ENCODE assay signal across 11 cellular contexts in genomic region chr17:81329927-81330883, GRCh38. TPM values are rescaled to one million over a fixed set of nuclear protein-coding genes. Genes with fewer than 3 reads are reported as not detected.
DNase-seq lines count a peak whose midpoint lies in the region; ATAC-seq, FAIRE-seq and TF ChIP-seq lines count a peak whose summit lies in the region.
"Had no signal": no experiment of that assay in that cellular context is flagged by ENCODE, and none has a peak within 500 bp of the region (broad histone marks: within the 10 kb centered on the region; RNA-seq: fewer than 3 reads in every experiment).

No MANE protein-coding gene starts in this region.

- TF ChIP-seq EP300 in A549 (IDR thresholded peaks at IDR 0.05) = peak in 1 of 2 experiments; percentile 10; a peak in 1 of 5 replicates

- in situ Hi-C loops in mammary epithelial cell (cut with MboI; ENCODE audit: low sequenced_read_pairs in 2 of 2) = no loop called here

- no peak overlapping the region for H3K9ac ChIP-seq in mammary epithelial cell (ENCODE audit: insufficient read depth, low read length)

- no peaks in the 10 kb centered on the region for H3K36me3 ChIP-seq in mammary epithelial cell (ENCODE audit: insufficient read depth, low read length)
- H3K36me3 ChIP-seq in ascending aorta = no peaks in the 10 kb centered on the region

- intact Hi-C loops in mammary epithelial cell (cut with micrococcal nuclease) (loop anchor here (1.0 to 2.0 kb wide), 3 partner anchors 33 to 65 kb away; partner anchors contain the start of gene BAHCC1), ascending aorta (cut with DNase I) (no loop called here)

- POLR2A ChIA-PET in A549 (lab: Yijun Ruan, JAX) = interaction anchor here (1.0 to 1.7 kb wide), 15 partner anchors 9 to 170 kb away, joined by 3 to 17 read pairs (median 4); partner anchors contain the start of genes BAHCC1 and SLC38A10

- peak; percentile 28; the same call in 1 of the 3 replicates for TF ChIP-seq CTCF in A549 (IDR thresholded peaks at IDR 0.05)
- TF ChIP-seq CTCF in LNCaP clone FGC (IDR thresholded peaks at IDR 0.05; ENCODE audit: control insufficient read depth, extremely low read depth, insufficient read depth) = 0 out of 2 replicates have a peak, but pooled peaks have one; percentile 13
- peak in 1 of 2 donors; percentile 15 for TF ChIP-seq CTCF in mammary epithelial cell (conservative IDR thresholded peaks at IDR 0.05 in 1 of 2, IDR thresholded peaks at IDR 0.05 in 1 of 2; ENCODE audit: extremely low read depth in 1 of 2, insufficient read depth in 1 of 2, low read depth in 1 of 2, low read length in 2 of 2)
- TF ChIP-seq CTCF in mesothelial cell of epicardium (IDR thresholded peaks at IDR 0.05; ENCODE audit: unreplicated experiment) = no peak
- TF ChIP-seq CTCF in ascending aorta (IDR thresholded peaks at IDR 0.05) = no peak

- no TSS peak for BruUV-seq in mammary epithelial cell (replicated peaks; lab: Mats Ljungman, UMichigan)

- H3K27me3 ChIP-seq in mammary epithelial cell (ENCODE audit: insufficient read depth, low read length) (no peaks in the 10 kb centered on the region), ascending aorta (no peaks in the 10 kb centered on the region)

- ATAC-seq in A549 (peak; percentile 53 to 72), GM18868 (IDR thresholded peaks at IDR 0.05; ENCODE audit: unreplicated experiment) (no peak), GM18502 (IDR thresholded peaks at IDR 0.05; ENCODE audit: poor library complexity, unreplicated experiment) (no peak)
- ATAC-seq: activated CD8-positive, alpha-beta T cell treated with anti-CD3 and anti-CD28 coated beads, Interleukin-2, amount 10 ng/mL, durations not matched to agents 7 days and 5 days had no signal

- TF ChIP-seq RAD21 in A549 (conservative IDR thresholded peaks at IDR 0.05 in 1 of 2, IDR thresholded peaks at IDR 0.05 in 1 of 2) = peak in 1 of 2 experiments; percentile 15; a peak in 1 of 5 replicates

- H3K27ac ChIP-seq in A549 (peak overlapping the region; percentile 93 to 94), mammary epithelial cell (ENCODE audit: insufficient read depth, low read depth, low read length) (peak overlapping the region; percentile 62), ascending aorta (no peak overlapping the region)

- no peak for FAIRE-seq in A549 (lab: Jason Lieb, UNC)

- H3K79me2 ChIP-seq in mammary epithelial cell (ENCODE audit: insufficient read depth, low read length) = no peaks in the 10 kb centered on the region

- H3K4me3 ChIP-seq in A549 (peak overlapping the region; percentile 11; the same call in 2 of the 3 replicates), LNCaP clone FGC (ENCODE audit: low read depth, low read length) (no peak overlapping the region), mammary epithelial cell (replicated peaks in 1 of 3; ENCODE audit: insufficient read depth in 1 of 3, low read depth in 2 of 3, low read length in 3 of 3) (peak overlapping the region in 1 of 3 experiments; percentile 12), ascending aorta (no peak overlapping the region)

- H3K27me3 Mint-ChIP-seq in mesothelial cell of epicardium (ENCODE audit: low read depth) = no peaks in the 10 kb centered on the region

- DNase-seq in A549 (ENCODE audit: low read depth in 1 of 2, low spot score in 1 of 2) (peak; percentile 71), LNCaP clone FGC (ENCODE audit: low read depth) (no peak), mammary epithelial cell (no peak), mesothelial cell of epicardium (ENCODE audit: low spot score in 2 of 2, unreplicated experiment in 2 of 2) (no peak), NCI-H526 treated with DMSO at 0.1 percent for 48 hours (lab: John Stamatoyannopoulos, UW) (no peak), ascending aorta (ENCODE audit: low spot score in 2 of 2) (no peak)
- DNase-seq: activated CD8-positive, alpha-beta T cell treated with anti-CD3 and anti-CD28 coated beads, Interleukin-2, amount 10 ng/mL, durations not matched to agents 7 days and 5 days; CD4-positive, CD25-positive, alpha-beta regulatory T cell; NCI-H748 treated with DMSO at 0.1 percent for 48 hours had no signal

- CTCF ChIA-PET in A549 (lab: Yijun Ruan, JAX) (interaction anchor here (0.6 to 11.4 kb wide), 26 partner anchors 9 to 236 kb away, joined by 3 to 158 read pairs (median 4); no protein-coding TSS in a partner anchor), mammary epithelial cell (lab: Charles Lee; ENCODE audit: low non-redundant PET) (interaction anchor here (0.7 kb wide), 1 partner anchor 154 kb away, joined by 4 read pairs; no protein-coding TSS in a partner anchor)

- no peaks in the 10 kb centered on the region for H3K9me3 Mint-ChIP-seq in mesothelial cell of epicardium

- no peak for TF ChIP-seq POLR2A in A549 (IDR thresholded peaks at IDR 0.05; ENCODE audit: low read length)

- no peaks in the 10 kb centered on the region for H4K20me1 ChIP-seq in mammary epithelial cell (ENCODE audit: insufficient read depth, low read length)

- dilution Hi-C loops in mammary epithelial cell (cut with HindIII; ENCODE audit: low sequenced_read_pairs) = no loop called here

- H3K27ac Mint-ChIP-seq in mesothelial cell of epicardium = peak overlapping the region; percentile 79
- H3K27ac Mint-ChIP-seq: activated CD8-positive, alpha-beta T cell treated with anti-CD3 and anti-CD28 coated beads, Interleukin-2, amount 10 ng/mL, durations not matched to agents 7 days and 5 days; CD4-positive, CD25-positive, alpha-beta regulatory T cell had no signal

- no peaks in the 10 kb centered on the region for H3K36me3 Mint-ChIP-seq in mesothelial cell of epicardium
- H3K36me3 Mint-ChIP-seq: CD4-positive, CD25-positive, alpha-beta regulatory T cell had no signal

- 48% methylated on average over 20 of the region's 23 CpGs for WGBS in A549 (ENCODE audit: missing lambda C conversion rate)
- WGBS in mammary epithelial cell (ENCODE audit: low coverage, missing lambda C conversion rate) = 66% methylated on average over 13 of the region's 23 CpGs

- peaks cover 45% of the 10 kb centered on the region for H3K4me1 Mint-ChIP-seq in mesothelial cell of epicardium
- H3K4me1 Mint-ChIP-seq: CD4-positive, CD25-positive, alpha-beta regulatory T cell had no signal

- H3K4me2 ChIP-seq in A549 (peak overlapping the region; percentile 87), mammary epithelial cell (ENCODE audit: insufficient read depth, low read depth, low read length) (peak overlapping the region; percentile 76)

- H3K4me3 Mint-ChIP-seq in mesothelial cell of epicardium = peak overlapping the region; percentile 13
- H3K4me3 Mint-ChIP-seq: activated CD8-positive, alpha-beta T cell treated with anti-CD3 and anti-CD28 coated beads, Interleukin-2, amount 10 ng/mL, durations not matched to agents 7 days and 5 days; CD4-positive, CD25-positive, alpha-beta regulatory T cell had no signal

- H3K4me1 ChIP-seq in A549 (peaks cover 49% of the 10 kb centered on the region), mammary epithelial cell (ENCODE audit: insufficient read depth, low read length) (peaks cover 32% of the 10 kb centered on the region), ascending aorta (peaks cover 0 to 7% of the 10 kb centered on the region in 2 donors)

- H3K9me3 ChIP-seq in A549 = no peaks in the 10 kb centered on the region
- no peaks in the 10 kb centered on the region for H3K9me3 ChIP-seq in mammary epithelial cell (replicated peaks; ENCODE audit: insufficient read depth, low read length)
- no peaks in the 10 kb centered on the region for H3K9me3 ChIP-seq in ascending aorta

- H2AFZ ChIP-seq in mammary epithelial cell (ENCODE audit: low read depth, low read length) = peak overlapping the region; percentile 45

TF ChIP-seq in A549, 52 proteins besides CTCF, POLR2A, EP300 and RAD21:
- 0 out of 2 replicates have a peak, but pooled peaks have one; percentile 6 for TF ChIP-seq TFCP2L1 (CRISPR knock-in tag; IDR thresholded peaks at IDR 0.05)
- TF ChIP-seq JUN (IDR thresholded peaks at IDR 0.05) = no peak; a peak in 1 of 5 replicates
- no peak for TF ChIP-seq CHD4 (IDR thresholded peaks at IDR 0.05; ENCODE audit: borderline replicate concordance)

RNA-seq across cellular contexts. Expression of gene SLC38A10, which starts 35.1 kb away (rescaled TPM):
- polyA plus RNA-seq in A549 (2011; rRNA removed) (35.8 and 49.3 TPM in 2 replicates), A549 (2017; fragmentation: RNase III; extraction: RNeasy Plus Mini Kit Qiagen cat#74134 plus additional on column Dnase treatment) (59.7 to 72.9 TPM (median 67.4 TPM) in 3 replicates), mammary epithelial cell (30.5 TPM)
- polyA plus RNA-seq in A549 (2012; cell fraction: cytosol; rRNA removed) = 58.1 and 82.4 TPM in 2 replicates
- 198 and 284 TPM in 2 replicates for polyA plus RNA-seq in A549 (2012; cell fraction: nucleus; rRNA removed)
- polyA minus RNA-seq in A549 (2011; rRNA and poly(A)+ RNA removed) = 85.1 and 108 TPM in 2 replicates
- total RNA-seq in mammary epithelial cell (10 to 100 TPM; 36.5 to 71.7 TPM), mesothelial cell of epicardium (96.6 to 105 TPM (median 103 TPM) in 3 replicates), ascending aorta (261 TPM)
- polyA minus RNA-seq in mammary epithelial cell = 28.5 TPM

Comparison
In these comparisons a context has a peak if more than half of its experiments do, and no peak if none do; other contexts are left out.
1. ATAC-seq: peak in A549 (2 of 2); none in GM18868 (single experiment) and GM18502 (single experiment).
2. DNase-seq: peak in A549 (2 of 2); none in LNCaP clone FGC (single experiment), mammary epithelial cell (single experiment), mesothelial cell of epicardium (0 of 2), NCI-H526 treated with DMSO at 0.1 percent for 48 hours (single experiment) and ascending aorta (0 of 2).
3. H3K27ac ChIP-seq: peak in A549 (2 of 2) and mammary epithelial cell (single experiment); none in ascending aorta (0 of 2).
4. CTCF ChIP-seq: peak in A549 (single experiment) and LNCaP clone FGC (single experiment); none in mesothelial cell of epicardium (single experiment) and ascending aorta (0 of 3).